ENCODE assay signal across 31 cellular contexts in the genomic region with DNA sequence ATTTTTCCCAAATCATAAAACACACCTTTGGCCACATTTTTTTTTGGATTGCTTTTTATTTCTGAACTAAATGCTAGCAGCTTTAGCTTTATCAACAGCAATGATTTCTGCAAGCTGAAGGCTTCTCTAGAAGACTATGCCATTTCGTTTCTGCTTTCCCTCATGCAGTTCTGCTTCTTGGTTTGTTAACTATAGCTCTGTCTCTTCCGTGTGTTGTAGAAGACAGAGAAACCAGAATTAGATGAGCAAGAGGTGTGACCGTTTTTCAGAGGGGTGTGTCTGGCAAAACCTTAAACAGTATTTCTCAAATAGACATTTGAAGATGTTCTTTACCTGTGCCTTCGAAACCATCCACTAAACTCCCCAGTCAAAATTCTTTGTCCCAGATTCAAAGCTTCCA.
"Had no signal": no experiment of that assay in that cellular context is flagged by ENCODE, and none has a peak within 500 bp of the region (broad histone marks: within the 10 kb centered on the region; RNA-seq: fewer than 3 reads in every experiment).

No MANE protein-coding gene starts in this region.

- H3K27ac Mint-ChIP-seq: activated B cell treated with CpG ODN at 0.5 μM for 24 hours; activated CD4-positive, alpha-beta memory T cell treated with anti-CD3 and anti-CD28 coated beads for 36 hours; activated naive CD4-positive, alpha-beta T cell treated with anti-CD3 and anti-CD28 coated beads for 36 hours; activated naive CD4-positive, alpha-beta T cell treated with anti-CD3 and anti-CD28 coated beads, Interleukin-2, amount 50 U/mL, for 72 hours; activated T-helper 1 cell treated with anti-CD3 and anti-CD28 coated beads, Interleukin-12 subunit alpha, Interleukin-12 subunit beta, Interleukin-2, Interleukin-4 antibody, amounts not matched to agents 30 ng/mL and 10 ng/mL and 1 ng/mL, durations not matched to agents 14 hours and 24 hours and 36 hours had no signal

- H3K4me3 Mint-ChIP-seq: activated B cell treated with CpG ODN at 0.5 μM for 24 hours; activated CD4-positive, alpha-beta memory T cell treated with anti-CD3 and anti-CD28 coated beads for 36 hours; activated naive CD4-positive, alpha-beta T cell treated with anti-CD3 and anti-CD28 coated beads for 36 hours; activated T-cell treated with anti-CD3 and anti-CD28 coated beads, Interleukin-2, amount 50 U/mL, for 4 hours; activated T-helper 1 cell treated with anti-CD3 and anti-CD28 coated beads, Interleukin-12 subunit alpha, Interleukin-12 subunit beta, Interleukin-2, Interleukin-4 antibody, amounts not matched to agents 30 ng/mL and 10 ng/mL and 1 ng/mL, durations not matched to agents 14 hours and 24 hours and 36 hours had no signal

- FAIRE-seq: astrocyte had no signal

- H3K4me3 ChIP-seq: adrenal gland, body of pancreas, breast epithelium had no signal

- H3K27me3 Mint-ChIP-seq: activated B cell treated with CpG ODN at 0.5 μM for 24 hours; activated CD4-positive, alpha-beta memory T cell treated with anti-CD3 and anti-CD28 coated beads for 36 hours had no signal

- H3K4me1 Mint-ChIP-seq: activated B cell treated with CpG ODN at 0.5 μM for 24 hours had no signal

- H3K36me3 Mint-ChIP-seq: activated CD4-positive, alpha-beta memory T cell treated with anti-CD3 and anti-CD28 coated beads for 36 hours had no signal

- H3K9me3 Mint-ChIP-seq: activated B cell treated with CpG ODN at 0.5 μM for 24 hours; activated naive CD4-positive, alpha-beta T cell treated with anti-CD3 and anti-CD28 coated beads for 36 hours had no signal

- ATAC-seq: activated naive CD4-positive, alpha-beta T cell treated with anti-CD3 and anti-CD28 coated beads, Interleukin-2, amount 50 U/mL, for 72 hours; activated T-cell treated with anti-CD3 and anti-CD28 coated beads, Interleukin-2, amount 50 U/mL, for 4 hours; body of pancreas had no signal

- H3K27ac ChIP-seq: adrenal gland, body of pancreas, breast epithelium had no signal

- DNase-seq: activated B cell treated with CpG ODN at 0.5 μM for 24 hours; activated CD4-positive, alpha-beta memory T cell treated with anti-CD3 and anti-CD28 coated beads for 36 hours; activated CD4-positive, alpha-beta T cell treated with anti-CD3 and anti-CD28 coated beads for 4 hours; activated CD4-positive, alpha-beta T cell treated with anti-CD3 and anti-CD28 coated beads, Interleukin-2, amount 50 U/mL, for 1 hour; activated CD4-positive, CD25-positive, alpha-beta regulatory T cell treated with anti-CD3 and anti-CD28 coated beads, Interleukin-2, amount 50 U/mL, for 72 hours; activated CD8-positive, alpha-beta memory T cell treated with anti-CD3 and anti-CD28 coated beads, Interleukin-2, amount 50 U/mL, for 4 hours; activated gamma-delta T cell treated with Interleukin-2 at 50 U/mL for 16 hours; activated naive CD4-positive, alpha-beta T cell treated with anti-CD3 and anti-CD28 coated beads for 36 hours; activated T-cell treated with anti-CD3 and anti-CD28 coated beads for 4 hours; activated T-cell treated with anti-CD3 and anti-CD28 coated beads, Interleukin-2, amount 50 U/mL, for 4 hours; adrenal gland; body of pancreas; MM.1S; MV-4-11; NCI-H1092; NCI-H1436 treated with DMSO at 0.1 percent for 48 hours; NCI-H1694 treated with DMSO at 0.1 percent for 48 hours; NCI-H2029; NCI-H345; NCI-H524 treated with DMSO at 0.1 percent for 48 hours; NCI-H748 treated with DMSO at 0.1 percent for 48 hours; OCI-M1; Right ventricle myocardium superior; SW 1271; T-helper 1 cell; T-helper 2 cell; T1000 had no signal
